ENCODE assay signal across 1 cellular context in the genomic region with DNA sequence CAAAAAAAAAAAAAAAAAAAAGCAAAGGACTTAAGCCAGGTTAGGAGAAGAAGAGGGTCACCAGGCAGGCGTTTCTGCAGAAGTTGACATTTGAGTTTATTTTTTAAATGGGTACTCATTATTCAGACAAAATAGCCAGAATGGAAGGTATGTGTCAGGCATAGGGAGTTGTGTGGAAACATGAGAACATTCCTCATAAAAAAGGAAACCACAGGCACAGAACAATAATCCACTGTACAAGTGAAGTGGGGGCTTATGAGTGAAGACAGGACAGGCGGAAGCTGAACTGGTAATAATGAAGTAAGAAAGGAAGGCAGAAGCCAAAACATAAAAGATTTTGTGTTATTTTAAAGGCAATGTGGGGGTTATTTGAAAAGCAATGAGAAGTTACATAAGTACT.
A peak's percentile ranks its signal among the peaks of the same experiment; 100 is the strongest.
TF ChIP-seq lines count a peak whose summit lies in the region.

No MANE protein-coding gene starts in this region.

TF ChIP-seq in HEK293, 187 proteins besides CTCF, POLR2A, EP300 and RAD21 (continued from another document):
- TF ChIP-seq ZFP41 (tag by site-specific recombination; IDR thresholded peaks at IDR 0.05; ENCODE audit: borderline replicate concordance) (no peak), EGR2 (tag by site-specific recombination; IDR thresholded peaks at IDR 0.05; ENCODE audit: low read depth) (no peak), ZNF501 (tag by site-specific recombination; IDR thresholded peaks at IDR 0.05) (no peak), ZNF169 (tag by site-specific recombination; IDR thresholded peaks at IDR 0.05) (no peak), RBAK (tag by site-specific recombination; IDR thresholded peaks at IDR 0.05) (no peak), ZNF654 (tag by site-specific recombination; IDR thresholded peaks at IDR 0.05; ENCODE audit: low read depth) (no peak), ZNF24 (tag by site-specific recombination; IDR thresholded peaks at IDR 0.05) (peak; percentile 87), ZNF433 (tag by site-specific recombination; IDR thresholded peaks at IDR 0.05; ENCODE audit: low read depth) (no peak), ZBTB17 (tag by site-specific recombination; IDR thresholded peaks at IDR 0.05) (no peak), OSR2 (tag by site-specific recombination; IDR thresholded peaks at IDR 0.05) (peak; percentile 90), ZNF510 (tag by site-specific recombination; IDR thresholded peaks at IDR 0.05; ENCODE audit: insufficient replicate concordance) (no peak), SP7 (tag by site-specific recombination; IDR thresholded peaks at IDR 0.05) (peak; percentile 47), BCL11B (tag by site-specific recombination; IDR thresholded peaks at IDR 0.05; ENCODE audit: low read depth) (0 out of 2 replicates have a peak, but pooled peaks have one; percentile 49), ZSCAN16 (tag by site-specific recombination; IDR thresholded peaks at IDR 0.05) (no peak), OVOL3 (tag by site-specific recombination; IDR thresholded peaks at IDR 0.05) (no peak), ZNF16 (tag by site-specific recombination; IDR thresholded peaks at IDR 0.05; ENCODE audit: low read depth) (no peak), GFI1B (tag by site-specific recombination; IDR thresholded peaks at IDR 0.05) (no peak), ZNF2 (tag by site-specific recombination; IDR thresholded peaks at IDR 0.05) (no peak), ZNF747 (tag by site-specific recombination; IDR thresholded peaks at IDR 0.05) (no peak), ZNF350 (tag by site-specific recombination; IDR thresholded peaks at IDR 0.05) (no peak), ZNF311 (tag by site-specific recombination; IDR thresholded peaks at IDR 0.05; ENCODE audit: borderline replicate concordance) (no peak), SALL2 (tag by site-specific recombination; IDR thresholded peaks at IDR 0.05; ENCODE audit: borderline replicate concordance) (no peak), ZNF366 (tag by site-specific recombination; conservative IDR thresholded peaks at IDR 0.05) (0 out of 2 replicates have a peak, but pooled peaks have one; percentile 18), ZNF146 (tag by site-specific recombination; IDR thresholded peaks at IDR 0.05) (no peak), ZNF626 (tag by site-specific recombination; IDR thresholded peaks at IDR 0.05) (no peak), ZNF133 (tag by site-specific recombination; IDR thresholded peaks at IDR 0.05) (no peak)
- TF ChIP-seq, protein P1, sequence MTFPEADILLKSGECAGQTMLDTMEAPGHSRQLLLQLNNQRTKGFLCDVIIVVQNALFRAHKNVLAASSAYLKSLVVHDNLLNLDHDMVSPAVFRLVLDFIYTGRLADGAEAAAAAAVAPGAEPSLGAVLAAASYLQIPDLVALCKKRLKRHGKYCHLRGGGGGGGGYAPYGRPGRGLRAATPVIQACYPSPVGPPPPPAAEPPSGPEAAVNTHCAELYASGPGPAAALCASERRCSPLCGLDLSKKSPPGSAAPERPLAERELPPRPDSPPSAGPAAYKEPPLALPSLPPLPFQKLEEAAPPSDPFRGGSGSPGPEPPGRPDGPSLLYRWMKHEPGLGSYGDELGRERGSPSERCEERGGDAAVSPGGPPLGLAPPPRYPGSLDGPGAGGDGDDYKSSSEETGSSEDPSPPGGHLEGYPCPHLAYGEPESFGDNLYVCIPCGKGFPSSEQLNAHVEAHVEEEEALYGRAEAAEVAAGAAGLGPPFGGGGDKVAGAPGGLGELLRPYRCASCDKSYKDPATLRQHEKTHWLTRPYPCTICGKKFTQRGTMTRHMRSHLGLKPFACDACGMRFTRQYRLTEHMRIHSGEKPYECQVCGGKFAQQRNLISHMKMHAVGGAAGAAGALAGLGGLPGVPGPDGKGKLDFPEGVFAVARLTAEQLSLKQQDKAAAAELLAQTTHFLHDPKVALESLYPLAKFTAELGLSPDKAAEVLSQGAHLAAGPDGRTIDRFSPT (tag by site-specific recombination; IDR thresholded peaks at IDR 0.05): no peak
- TF ChIP-seq, protein P2, sequence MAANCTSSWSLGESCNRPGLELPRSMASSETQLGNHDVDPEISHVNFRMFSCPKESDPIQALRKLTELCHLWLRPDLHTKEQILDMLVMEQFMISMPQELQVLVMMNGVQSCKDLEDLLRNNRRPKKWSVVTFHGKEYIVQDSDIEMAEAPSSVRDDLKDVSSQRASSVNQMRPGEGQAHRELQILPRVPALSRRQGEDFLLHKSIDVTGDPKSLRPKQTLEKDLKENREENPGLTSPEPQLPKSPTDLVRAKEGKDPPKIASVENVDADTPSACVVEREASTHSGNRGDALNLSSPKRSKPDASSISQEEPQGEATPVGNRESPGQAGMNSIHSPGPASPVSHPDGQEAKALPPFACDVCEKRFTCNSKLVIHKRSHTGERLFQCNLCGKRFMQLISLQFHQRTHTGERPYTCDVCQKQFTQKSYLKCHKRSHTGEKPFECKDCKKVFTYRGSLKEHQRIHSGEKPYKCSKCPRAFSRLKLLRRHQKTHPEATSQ (tag by site-specific recombination; IDR thresholded peaks at IDR 0.05): no peak
- TF ChIP-seq, protein P3, sequence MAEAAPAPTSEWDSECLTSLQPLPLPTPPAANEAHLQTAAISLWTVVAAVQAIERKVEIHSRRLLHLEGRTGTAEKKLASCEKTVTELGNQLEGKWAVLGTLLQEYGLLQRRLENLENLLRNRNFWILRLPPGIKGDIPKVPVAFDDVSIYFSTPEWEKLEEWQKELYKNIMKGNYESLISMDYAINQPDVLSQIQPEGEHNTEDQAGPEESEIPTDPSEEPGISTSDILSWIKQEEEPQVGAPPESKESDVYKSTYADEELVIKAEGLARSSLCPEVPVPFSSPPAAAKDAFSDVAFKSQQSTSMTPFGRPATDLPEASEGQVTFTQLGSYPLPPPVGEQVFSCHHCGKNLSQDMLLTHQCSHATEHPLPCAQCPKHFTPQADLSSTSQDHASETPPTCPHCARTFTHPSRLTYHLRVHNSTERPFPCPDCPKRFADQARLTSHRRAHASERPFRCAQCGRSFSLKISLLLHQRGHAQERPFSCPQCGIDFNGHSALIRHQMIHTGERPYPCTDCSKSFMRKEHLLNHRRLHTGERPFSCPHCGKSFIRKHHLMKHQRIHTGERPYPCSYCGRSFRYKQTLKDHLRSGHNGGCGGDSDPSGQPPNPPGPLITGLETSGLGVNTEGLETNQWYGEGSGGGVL (tag by site-specific recombination; IDR thresholded peaks at IDR 0.05): no peak
- TF ChIP-seq, protein P4, sequence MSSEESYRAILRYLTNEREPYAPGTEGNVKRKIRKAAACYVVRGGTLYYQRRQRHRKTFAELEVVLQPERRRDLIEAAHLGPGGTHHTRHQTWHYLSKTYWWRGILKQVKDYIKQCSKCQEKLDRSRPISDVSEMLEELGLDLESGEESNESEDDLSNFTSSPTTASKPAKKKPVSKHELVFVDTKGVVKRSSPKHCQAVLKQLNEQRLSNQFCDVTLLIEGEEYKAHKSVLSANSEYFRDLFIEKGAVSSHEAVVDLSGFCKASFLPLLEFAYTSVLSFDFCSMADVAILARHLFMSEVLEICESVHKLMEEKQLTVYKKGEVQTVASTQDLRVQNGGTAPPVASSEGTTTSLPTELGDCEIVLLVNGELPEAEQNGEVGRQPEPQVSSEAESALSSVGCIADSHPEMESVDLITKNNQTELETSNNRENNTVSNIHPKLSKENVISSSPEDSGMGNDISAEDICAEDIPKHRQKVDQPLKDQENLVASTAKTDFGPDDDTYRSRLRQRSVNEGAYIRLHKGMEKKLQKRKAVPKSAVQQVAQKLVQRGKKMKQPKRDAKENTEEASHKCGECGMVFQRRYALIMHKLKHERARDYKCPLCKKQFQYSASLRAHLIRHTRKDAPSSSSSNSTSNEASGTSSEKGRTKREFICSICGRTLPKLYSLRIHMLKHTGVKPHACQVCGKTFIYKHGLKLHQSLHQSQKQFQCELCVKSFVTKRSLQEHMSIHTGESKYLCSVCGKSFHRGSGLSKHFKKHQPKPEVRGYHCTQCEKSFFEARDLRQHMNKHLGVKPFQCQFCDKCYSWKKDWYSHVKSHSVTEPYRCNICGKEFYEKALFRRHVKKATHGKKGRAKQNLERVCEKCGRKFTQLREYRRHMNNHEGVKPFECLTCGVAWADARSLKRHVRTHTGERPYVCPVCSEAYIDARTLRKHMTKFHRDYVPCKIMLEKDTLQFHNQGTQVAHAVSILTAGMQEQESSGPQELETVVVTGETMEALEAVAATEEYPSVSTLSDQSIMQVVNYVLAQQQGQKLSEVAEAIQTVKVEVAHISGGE (tag by site-specific recombination; conservative IDR thresholded peaks at IDR 0.05; ENCODE audit: low read depth): no peak
